18 cellular contexts compared by ENCODE assay signal in the genomic region with DNA sequence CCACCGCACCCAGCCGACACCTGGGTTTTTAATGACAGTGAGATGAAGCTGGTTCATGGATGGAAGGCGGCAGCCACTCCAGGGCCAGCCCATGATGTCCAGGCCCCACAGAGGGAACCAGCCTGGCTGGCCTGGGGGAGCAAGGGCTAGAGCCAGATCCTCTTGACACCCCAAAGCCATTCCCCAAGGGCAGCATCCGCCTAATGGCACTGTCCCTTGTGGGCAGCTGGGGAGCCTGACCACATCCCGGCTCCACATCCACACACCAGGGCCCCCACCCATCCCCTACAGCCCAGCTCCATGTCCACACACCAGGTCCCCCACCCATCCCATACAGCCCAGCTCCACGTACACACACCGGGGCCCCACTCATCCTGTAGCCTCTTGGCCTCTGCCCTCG.
"Had no signal": no experiment of that assay in that cellular context is flagged by ENCODE, and none has a peak within 500 bp of the region (broad histone marks: within the 10 kb centered on the region; RNA-seq: fewer than 3 reads in every experiment).

No MANE protein-coding gene starts in this region.

- DNase-seq: activated CD4-positive, alpha-beta T cell treated with anti-CD3 and anti-CD28 coated beads, Interleukin-2, amount 10 ng/mL, durations not matched to agents 24 days and 14 days; activated CD8-positive, alpha-beta T cell treated with anti-CD3 and anti-CD28 coated beads for 36 hours; activated naive CD4-positive, alpha-beta T cell treated with Interleukin-2 at 50 U/mL for 16 hours; activated naive CD8-positive, alpha-beta T cell treated with anti-CD3 and anti-CD28 coated beads, Interleukin-2, amount 10 ng/mL, durations not matched to agents 7 days and 5 days; activated T-cell treated with anti-CD3 and anti-CD28 coated beads, Interleukin-2, amount 50 U/mL, for 1 hour; central memory CD4-positive, alpha-beta T cell; foreskin keratinocyte; hippocampal formation; mammary epithelial cell; stimulated activated CD4-positive, alpha-beta T cell treated with anti-CD3 and anti-CD28 coated beads, Interleukin-4, amount 100 ng/mL, for 4 hours; stimulated activated naive CD4-positive, alpha-beta T cell; T-helper 1 cell; T1000; thyroid gland had no signal

- H3K4me3 Mint-ChIP-seq: activated CD4-positive, alpha-beta T cell treated with anti-CD3 and anti-CD28 coated beads, Interleukin-2, amount 10 ng/mL, durations not matched to agents 24 days and 14 days; activated CD8-positive, alpha-beta T cell treated with anti-CD3 and anti-CD28 coated beads for 36 hours; activated naive CD8-positive, alpha-beta T cell treated with anti-CD3 and anti-CD28 coated beads, Interleukin-2, amount 10 ng/mL, durations not matched to agents 7 days and 5 days; brain had no signal

- ATAC-seq: activated CD8-positive, alpha-beta T cell treated with anti-CD3 and anti-CD28 coated beads for 36 hours; foreskin keratinocyte; sciatic nerve had no signal

- H3K9me3 Mint-ChIP-seq: activated CD4-positive, alpha-beta T cell treated with anti-CD3 and anti-CD28 coated beads, Interleukin-2, amount 10 ng/mL, durations not matched to agents 24 days and 14 days; activated CD8-positive, alpha-beta T cell treated with anti-CD3 and anti-CD28 coated beads for 36 hours; activated naive CD8-positive, alpha-beta T cell treated with anti-CD3 and anti-CD28 coated beads, Interleukin-2, amount 10 ng/mL, durations not matched to agents 7 days and 5 days; activated T-helper 2 cell treated with anti-CD3 and anti-CD28 coated beads, Interferon-gamma antibody, Interleukin-2, Interleukin-4, amounts not matched to agents 10 μg/mL and 5 μg/mL and 100 μg/mL, durations not matched to agents 14 hours and 24 hours and 36 hours had no signal

- H3K9me3 ChIP-seq: thyroid gland had no signal

- H3K27ac ChIP-seq: coronary artery, foreskin keratinocyte, thyroid gland had no signal

- H3K4me1 ChIP-seq: foreskin keratinocyte, thyroid gland had no signal

- H3K36me3 ChIP-seq: thyroid gland had no signal

- H3K27ac Mint-ChIP-seq: activated CD4-positive, alpha-beta T cell treated with anti-CD3 and anti-CD28 coated beads, Interleukin-2, amount 10 ng/mL, durations not matched to agents 24 days and 14 days; activated CD8-positive, alpha-beta T cell treated with anti-CD3 and anti-CD28 coated beads for 36 hours; activated naive CD8-positive, alpha-beta T cell treated with anti-CD3 and anti-CD28 coated beads, Interleukin-2, amount 10 ng/mL, durations not matched to agents 7 days and 5 days; activated T-helper 2 cell treated with anti-CD3 and anti-CD28 coated beads, Interferon-gamma antibody, Interleukin-2, Interleukin-4, amounts not matched to agents 10 μg/mL and 5 μg/mL and 100 μg/mL, durations not matched to agents 14 hours and 24 hours and 36 hours had no signal

- H3K36me3 Mint-ChIP-seq: activated naive CD8-positive, alpha-beta T cell treated with anti-CD3 and anti-CD28 coated beads, Interleukin-2, amount 10 ng/mL, durations not matched to agents 7 days and 5 days; brain had no signal

- H3K4me3 ChIP-seq: coronary artery, thyroid gland had no signal

- H3K4me1 Mint-ChIP-seq: activated CD4-positive, alpha-beta T cell treated with anti-CD3 and anti-CD28 coated beads, Interleukin-2, amount 10 ng/mL, durations not matched to agents 24 days and 14 days had no signal

- H3K27me3 ChIP-seq: thyroid gland had no signal
